24 cellular contexts compared by ENCODE assay signal in genomic region chr7:131900785-131901287, GRCh38.
"Had no signal": no experiment of that assay in that cellular context is flagged by ENCODE, and none has a peak within 500 bp of the region (broad histone marks: within the 10 kb centered on the region; RNA-seq: fewer than 3 reads in every experiment).

No MANE protein-coding gene starts in this region.

- H3K27ac ChIP-seq: coronary artery, gastroesophageal sphincter, heart left ventricle, lower lobe of right lung, neutrophil, parathyroid adenoma, stomach, thyroid gland, vagina had no signal

- H3K9me3 ChIP-seq: lower lobe of right lung, neutrophil, thyroid gland, vagina had no signal

- H3K4me3 ChIP-seq: coronary artery, gastroesophageal sphincter, heart left ventricle, lower lobe of right lung, stomach, thyroid gland, vagina had no signal

- H3K4me1 ChIP-seq: heart left ventricle, lower lobe of right lung, parathyroid adenoma, stomach, thyroid gland, vagina had no signal

- ATAC-seq: effector memory CD8-positive, alpha-beta T cell; esophagus mucosa; gastroesophageal sphincter; heart left ventricle; left ventricle myocardium superior; lower lobe of right lung; natural killer cell treated with Interleukin-12 subunit alpha and Interleukin-12 subunit beta and Interleukin-15 and Interleukin-18, amount 100 ng/mL, for 72 hours; sciatic nerve; stimulated activated effector memory CD8-positive, alpha-beta T cell treated with anti-CD3 and anti-CD28 coated beads, Interleukin-12 subunit alpha, Interleukin-12 subunit beta, amount 100 ng/mL, for 72 hours had no signal

- H3K36me3 ChIP-seq: gastroesophageal sphincter, heart left ventricle, lower lobe of right lung, neutrophil, stomach, thyroid gland, vagina had no signal

- H3K27me3 ChIP-seq: gastroesophageal sphincter, neutrophil, stomach, thyroid gland, vagina had no signal

- DNase-seq: dermis blood vessel endothelial cell; effector memory CD8-positive, alpha-beta T cell; foreskin fibroblast; heart left ventricle; hippocampal formation; kidney glomerular epithelial cell; left ventricle myocardium superior; lower lobe of right lung; naive B cell; stimulated activated CD4-positive, alpha-beta T cell treated with anti-CD3 and anti-CD28 coated beads, Interleukin-2, amount 100 ng/mL, for 24 hours; stimulated activated CD4-positive, alpha-beta T cell treated with anti-CD3 and anti-CD28 coated beads, Interleukin-4, amount 100 ng/mL, for 24 hours; stimulated activated naive CD4-positive, alpha-beta T cell treated with Interleukin-2 at 50 U/mL for 16 hours; stomach; thyroid gland; trophoblast cell had no signal
